In genomic region chr22:39520054-39520873, GRCh38 we compare ENCODE assay signal across 1 cellular context.
TF ChIP-seq lines count a peak whose summit lies in the region.

TSS of gene ATF4 (plus strand) at chr22:39520562. CDS start at chr22:39521446, 884 bp downstream.

TF ChIP-seq in K562, 482 proteins besides CTCF, POLR2A, EP300 and RAD21 (continued from another document and continues in another):
- TF ChIP-seq ATF6 (CRISPR knock-in tag; IDR thresholded peaks at IDR 0.05): no peak
- no peak for TF ChIP-seq BDP1 (IDR thresholded peaks at IDR 0.05; ENCODE audit: insufficient read depth, insufficient read length)
- no peak for TF ChIP-seq ZNF583 (CRISPR knock-in tag; IDR thresholded peaks at IDR 0.05)
- TF ChIP-seq RBFOX2 (IDR thresholded peaks at IDR 0.05; ENCODE audit: low read depth, low read length): peak; percentile 97
- peak; percentile 60; the same call in 1 of the 2 replicates for TF ChIP-seq ZNF436 (CRISPR knock-in tag; IDR thresholded peaks at IDR 0.05)
- TF ChIP-seq ZNF707 (CRISPR knock-in tag; conservative IDR thresholded peaks at IDR 0.05): no peak
- peak; percentile 66; the same call in 1 of the 2 replicates for TF ChIP-seq CGGBP1 (CRISPR knock-in tag; IDR thresholded peaks at IDR 0.05)
- no peak for TF ChIP-seq POU5F1 (IDR thresholded peaks at IDR 0.05; ENCODE audit: borderline replicate concordance, low read depth, low read length, partially characterized antibody)
- TF ChIP-seq ERF (CRISPR knock-in tag; IDR thresholded peaks at IDR 0.05): peak; percentile 46; the same call in 1 of the 2 replicates
- TF ChIP-seq ZBTB33 (CRISPR knock-in tag; IDR thresholded peaks at IDR 0.05): 0 out of 2 replicates have a peak, but pooled peaks have one; percentile 32
- TF ChIP-seq SMAD1 (IDR thresholded peaks at IDR 0.05; ENCODE audit: low read depth, low read length, partially characterized antibody): peak; percentile 96
- no peak for TF ChIP-seq TGIF2 (CRISPR knock-in tag; IDR thresholded peaks at IDR 0.05)
- TF ChIP-seq NRF1 (conservative IDR thresholded peaks at IDR 0.05 in 1 of 2, IDR thresholded peaks at IDR 0.05 in 1 of 2): peak in 1 of 2 experiments; percentile 45; a peak in 3 of 4 replicates
- no peak for TF ChIP-seq HOMEZ (CRISPR knock-in tag; IDR thresholded peaks at IDR 0.05)
- TF ChIP-seq KAT8 (IDR thresholded peaks at IDR 0.05; ENCODE audit: low read depth): no peak
- no peak; the same call in 1 of the 2 replicates for TF ChIP-seq DNMT1 (IDR thresholded peaks at IDR 0.05)
- 0 out of 2 replicates have a peak, but pooled peaks have one; percentile 57 for TF ChIP-seq CBFB (CRISPR knock-in tag; IDR thresholded peaks at IDR 0.05)
- TF ChIP-seq ARID3A (IDR thresholded peaks at IDR 0.05; ENCODE audit: borderline replicate concordance, low read depth, low read length): no peak
- no peak; a peak in 1 of 4 replicates for TF ChIP-seq TRIM24 (IDR thresholded peaks at IDR 0.05)
- no peak for TF ChIP-seq ZNF444 (CRISPR knock-in tag; IDR thresholded peaks at IDR 0.05)
- no peak for TF ChIP-seq CREB5 (CRISPR knock-in tag; IDR thresholded peaks at IDR 0.05)
- peak; percentile 87 for TF ChIP-seq PHF8 (IDR thresholded peaks at IDR 0.05; ENCODE audit: borderline replicate concordance, low read length)
- peak; percentile 70 for TF ChIP-seq ATF3 (IDR thresholded peaks at IDR 0.05)
- peak; percentile 61; the same call in 1 of the 2 replicates for TF ChIP-seq ATF3 (CRISPR knock-in tag; conservative IDR thresholded peaks at IDR 0.05)
- TF ChIP-seq AFF1 (IDR thresholded peaks at IDR 0.05; ENCODE audit: low read depth in 1 of 2, partially characterized antibody in 2 of 2): peak in 1 of 2 experiments; percentile 84
- peak; percentile 42 for TF ChIP-seq SP2 (IDR thresholded peaks at IDR 0.05; ENCODE audit: extremely low read depth, low read depth, low read length, poor library complexity, severe bottlenecking)
- no peak for TF ChIP-seq FUS (optimal IDR thresholded peaks at IDR 0.05; ENCODE audit: low read depth, low read length)
- TF ChIP-seq MLLT1 (IDR thresholded peaks at IDR 0.05): peak; percentile 79 to 93; a peak in 3 of 4 replicates
- TF ChIP-seq ZFP36 (IDR thresholded peaks at IDR 0.05; ENCODE audit: low read depth, low read length, partially characterized antibody): no peak
- no peak for TF ChIP-seq GATAD2B (IDR thresholded peaks at IDR 0.05; ENCODE audit: borderline replicate concordance)
- no peak for TF ChIP-seq RFX7 (CRISPR knock-in tag; IDR thresholded peaks at IDR 0.05)
- TF ChIP-seq MYNN (IDR thresholded peaks at IDR 0.05): no peak
- no peak for TF ChIP-seq MYNN (CRISPR knock-in tag; IDR thresholded peaks at IDR 0.05)
- TF ChIP-seq GTF2B (IDR thresholded peaks at IDR 0.05; ENCODE audit: extremely low read depth, insufficient read length): peak; percentile 98
- TF ChIP-seq SIX5 (IDR thresholded peaks at IDR 0.05; ENCODE audit: borderline replicate concordance in 1 of 2, insufficient read depth in 1 of 2, low read depth in 1 of 2, low read length in 2 of 2): no peak
- no peak for TF ChIP-seq MTA2 (IDR thresholded peaks at IDR 0.05; ENCODE audit: low read depth)
- TF ChIP-seq ZBTB34 (CRISPR knock-in tag; IDR thresholded peaks at IDR 0.05): no peak
- TF ChIP-seq JUND (IDR thresholded peaks at IDR 0.05; ENCODE audit: borderline replicate concordance, low read depth, low read length): peak; percentile 12; the same call in 1 of the 2 replicates
- TF ChIP-seq JUND (tag; IDR thresholded peaks at IDR 0.05; ENCODE audit: borderline replicate concordance, low read depth, low read length): no peak; the same call in 2 of the 3 replicates
- TF ChIP-seq MLX (CRISPR knock-in tag; conservative IDR thresholded peaks at IDR 0.05): 0 out of 4 replicates have a peak, but pooled peaks of 1 of the 2 experiments have one; percentile 61
- peak; percentile 74 for TF ChIP-seq SAP30 (IDR thresholded peaks at IDR 0.05; ENCODE audit: borderline replicate concordance, insufficient read depth, low read depth, low read length, poor library complexity, severe bottlenecking)
